In the genomic region with DNA sequence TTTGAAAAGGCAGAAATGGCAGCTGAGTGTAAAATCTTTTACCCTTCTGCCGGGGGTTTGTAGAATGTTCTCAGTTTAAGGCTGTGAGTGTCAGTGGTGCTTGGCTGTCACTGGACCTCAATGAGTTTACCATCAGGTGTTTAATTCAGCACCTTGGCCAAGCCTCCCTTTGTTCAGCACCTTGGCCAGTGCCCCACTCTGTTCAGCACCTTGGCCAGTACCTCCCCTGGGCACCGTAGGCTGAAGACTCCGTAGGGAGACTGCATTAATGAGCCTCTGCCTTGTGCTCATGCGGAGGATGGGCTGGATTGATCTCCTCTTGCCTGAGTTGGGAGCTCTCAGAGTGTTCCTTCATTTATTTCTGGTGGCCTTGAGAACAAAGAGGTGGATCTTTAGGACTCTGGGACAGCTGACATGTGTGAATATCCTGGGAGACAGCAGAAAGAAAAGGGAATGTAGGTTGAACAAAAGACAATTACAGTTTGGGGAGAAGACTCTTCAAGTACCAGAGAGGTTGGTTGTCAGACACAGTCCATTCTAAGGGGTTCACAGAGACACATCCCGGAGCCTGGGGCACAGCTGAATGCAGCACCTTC, we compare ENCODE assay signal across 8 cellular contexts. TPM values are rescaled to one million over a fixed set of nuclear protein-coding genes. Genes with fewer than 3 reads are reported as not detected.
A peak's percentile ranks its signal among the peaks of the same experiment; 100 is the strongest.
DNase-seq lines count a peak whose midpoint lies in the region; ATAC-seq and TF ChIP-seq lines count a peak whose summit lies in the region.

No MANE protein-coding gene starts in this region.

- ATAC-seq in HG02970 (IDR thresholded peaks at IDR 0.05; ENCODE audit: low FRiP score, unreplicated experiment): no peak
- no peak for ATAC-seq in GM21367 (IDR thresholded peaks at IDR 0.05; ENCODE audit: unreplicated experiment)

- no peak overlapping the region for H3K4me3 Mint-ChIP-seq in neural crest cell

- no peaks in the 10 kb centered on the region for H3K36me3 ChIP-seq in effector memory CD4-positive, alpha-beta T cell (ENCODE audit: control insufficient read depth, insufficient read depth, low read length)

- peaks cover 31% of the 10 kb centered on the region for H3K27me3 Mint-ChIP-seq in neural crest cell (ENCODE audit: low read depth)

- no peak overlapping the region for H3K27ac Mint-ChIP-seq in neural crest cell (ENCODE audit: unreplicated experiment)

- H3K27ac ChIP-seq in HL-60 (replicated peaks): no peak overlapping the region
- H3K27ac ChIP-seq in effector memory CD4-positive, alpha-beta T cell (ENCODE audit: insufficient read depth, low read length, poor library complexity, severe bottlenecking): no peak overlapping the region

- no peaks in the 10 kb centered on the region for H3K36me3 Mint-ChIP-seq in neural crest cell (ENCODE audit: low read depth)

- H3K27me3 ChIP-seq in HL-60 (ENCODE audit: insufficient read depth, poor library complexity, severe bottlenecking): no peaks in the 10 kb centered on the region
- no peaks in the 10 kb centered on the region for H3K27me3 ChIP-seq in effector memory CD4-positive, alpha-beta T cell (replicated peaks; ENCODE audit: control insufficient read depth, insufficient read depth, low read length, poor library complexity, severe bottlenecking)

- no peaks in the 10 kb centered on the region for H3K9me3 ChIP-seq in effector memory CD4-positive, alpha-beta T cell (ENCODE audit: control insufficient read depth, low read length)

- H3K4me3 ChIP-seq in HL-60 (replicated peaks; ENCODE audit: insufficient read depth, low read length): no peak overlapping the region
- H3K4me3 ChIP-seq in effector memory CD4-positive, alpha-beta T cell (ENCODE audit: insufficient read depth, low read depth, low read length, poor library complexity, severe bottlenecking): no peak overlapping the region

- TF ChIP-seq CTCF in HL-60 (IDR thresholded peaks at IDR 0.05; ENCODE audit: insufficient read depth, low read length) (no peak), neural crest cell (conservative IDR thresholded peaks at IDR 0.05) (no peak)

- H3K4me1 ChIP-seq in effector memory CD4-positive, alpha-beta T cell (ENCODE audit: control insufficient read depth, insufficient read depth, low read length, poor library complexity, severe bottlenecking): no peaks in the 10 kb centered on the region

- H3K4me1 Mint-ChIP-seq in neural crest cell: no peaks in the 10 kb centered on the region

- DNase-seq in AG08396 (ENCODE audit: low spot score): peak; percentile 64
- DNase-seq in HL-60 (ENCODE audit: low read depth in 1 of 2, low spot score in 1 of 2): peak; percentile 5 to 30
- peak; percentile 19 for DNase-seq in activated CD4-positive, alpha-beta T cell treated with anti-CD3 and anti-CD28 coated beads for 1 hour
- DNase-seq in effector memory CD4-positive, alpha-beta T cell: peak in 2 of 3 donors; percentile 14 to 31
- DNase-seq in neural crest cell (ENCODE audit: low read depth, low spot score): peak; percentile 71
- no peak for DNase-seq in SKM-1 treated with dmso at 0.1 percent for 144 hours (lab: John Stamatoyannopoulos, UW; ENCODE audit: unreplicated experiment)

- no peaks in the 10 kb centered on the region for H3K9me3 Mint-ChIP-seq in neural crest cell

RNA-seq across cellular contexts. Expression of a gene that starts 1.6 kb away (rescaled TPM):
- total RNA-seq in neural crest cell: not detected in 2 replicates

RNA-seq across cellular contexts. Expression of a gene that starts 32.6 kb away (rescaled TPM):
- total RNA-seq in neural crest cell: not detected in 2 replicates

RNA-seq across cellular contexts. Expression of a gene that starts 42.0 kb away (rescaled TPM):
- 11.8 and 13.5 TPM in 2 replicates for total RNA-seq in neural crest cell
